In genomic region chr7:138625084-138625848, GRCh38 we compare ENCODE assay signal across 1 cellular context.
TF ChIP-seq lines count a peak whose summit lies in the region.

No MANE protein-coding gene starts in this region.

TF ChIP-seq in H1, 55 proteins besides CTCF, POLR2A, EP300 and RAD21 (continued from another document):
- TF ChIP-seq POU5F1 (IDR thresholded peaks at IDR 0.05; ENCODE audit: low read depth, low read length) = no peak
- no peak for TF ChIP-seq HDAC6 (IDR thresholded peaks at IDR 0.05; ENCODE audit: low read depth, low read length)
- no peak for TF ChIP-seq PHF8 (conservative IDR thresholded peaks at IDR 0.05; ENCODE audit: low read depth, low read length)
- TF ChIP-seq SIRT6 (IDR thresholded peaks at IDR 0.05; ENCODE audit: low read length) = no peak
- TF ChIP-seq TBP (IDR thresholded peaks at IDR 0.05; ENCODE audit: low read depth, low read length) = no peak
- no peak for TF ChIP-seq TAF7 (optimal IDR thresholded peaks at IDR 0.05; ENCODE audit: borderline replicate concordance, low read depth, low read length)
- TF ChIP-seq GTF2F1 (IDR thresholded peaks at IDR 0.05; ENCODE audit: borderline replicate concordance, low read depth, low read length) = no peak
